21 cellular contexts compared by ENCODE assay signal in genomic region chr1:215900684-215901083, GRCh38.
"Had no signal": no experiment of that assay in that cellular context is flagged by ENCODE, and none has a peak within 500 bp of the region (broad histone marks: within the 10 kb centered on the region; RNA-seq: fewer than 3 reads in every experiment).

No MANE protein-coding gene starts in this region.

- H3K36me3 ChIP-seq: esophagus muscularis mucosa, left ventricle myocardium inferior, neural progenitor cell, sigmoid colon, thoracic aorta, uterus had no signal

- H3K4me1 ChIP-seq: esophagus muscularis mucosa, left ventricle myocardium inferior, neural progenitor cell, parathyroid adenoma, psoas muscle, sigmoid colon, uterus had no signal

- H3K9me3 ChIP-seq: esophagus muscularis mucosa, left ventricle myocardium inferior, psoas muscle, sigmoid colon, thoracic aorta, uterus had no signal

- DNase-seq: activated B cell treated with CpG ODN at 0.5 μM for 24 hours; activated CD4-positive, alpha-beta T cell treated with anti-CD3 and anti-CD28 coated beads, Interleukin-2, amount 50 U/mL, for 1 hour; activated CD8-positive, alpha-beta T cell treated with anti-CD3 and anti-CD28 coated beads for 36 hours; activated naive CD8-positive, alpha-beta T cell treated with anti-CD3 and anti-CD28 coated beads, Interleukin-2, amount 50 U/mL, for 24 hours; activated T-cell treated with anti-CD3 and anti-CD28 coated beads, Interleukin-2, amount 50 U/mL, for 4 hours; foreskin melanocyte; left ventricle myocardium inferior; mesendoderm; natural killer cell; occipital lobe; psoas muscle; sigmoid colon; small intestine; stimulated activated CD4-positive, alpha-beta T cell treated with anti-CD3 and anti-CD28 coated beads, Interleukin-4, amount 100 ng/mL, for 24 hours; trophoblast cell; uterus had no signal

- H3K4me3 ChIP-seq: esophagus muscularis mucosa, left ventricle myocardium inferior, lung, neural progenitor cell, psoas muscle, sigmoid colon, thoracic aorta, uterus had no signal

- H3K27me3 ChIP-seq: esophagus muscularis mucosa, neural progenitor cell, sigmoid colon, uterus had no signal

- H3K9ac ChIP-seq: neural progenitor cell, parathyroid adenoma had no signal
